Comparison of ENCODE assay signal across 23 cellular contexts in genomic region chr7:135380351-135380750, GRCh38.
"Had no signal": no experiment of that assay in that cellular context is flagged by ENCODE, and none has a peak within 500 bp of the region (broad histone marks: within the 10 kb centered on the region; RNA-seq: fewer than 3 reads in every experiment).

No MANE protein-coding gene starts in this region.

- H3K27ac ChIP-seq: epithelial cell of prostate, gastroesophageal sphincter, heart left ventricle, right lobe of liver, transverse colon had no signal

- H3K36me3 ChIP-seq: right lobe of liver, transverse colon had no signal

- H3K27me3 ChIP-seq: gastroesophageal sphincter, heart left ventricle, right lobe of liver, transverse colon had no signal

- H3K4me3 Mint-ChIP-seq: activated naive CD4-positive, alpha-beta T cell treated with anti-CD3 and anti-CD28 coated beads for 36 hours; memory B cell; naive B cell; neural crest cell; stimulated activated naive B cell treated with anti-CD40 and anti-IgM and Interleukin-4, amounts not matched to agents 10 μg/mL and 1 μg/mL and 100 μg/mL, for 72 hours had no signal

- H3K27me3 Mint-ChIP-seq: memory B cell; naive B cell; stimulated activated naive B cell treated with anti-CD40 and anti-IgM and Interleukin-4, amounts not matched to agents 10 μg/mL and 1 μg/mL and 100 μg/mL, for 72 hours had no signal

- H3K4me1 ChIP-seq: right lobe of liver had no signal

- H3K4me1 Mint-ChIP-seq: memory B cell, neural crest cell had no signal

- H3K27ac Mint-ChIP-seq: activated naive CD4-positive, alpha-beta T cell treated with anti-CD3 and anti-CD28 coated beads for 36 hours; memory B cell; stimulated activated naive B cell treated with anti-CD40 and anti-IgM and Interleukin-4, amounts not matched to agents 10 μg/mL and 1 μg/mL and 100 μg/mL, for 72 hours had no signal

- H3K9me3 Mint-ChIP-seq: activated naive CD4-positive, alpha-beta T cell treated with anti-CD3 and anti-CD28 coated beads for 36 hours; memory B cell; naive B cell; neural crest cell; stimulated activated naive B cell treated with anti-CD40 and anti-IgM and Interleukin-4, amounts not matched to agents 10 μg/mL and 1 μg/mL and 100 μg/mL, for 72 hours had no signal

- H3K4me3 ChIP-seq: gastroesophageal sphincter, heart left ventricle, right lobe of liver, transverse colon had no signal

- DNase-seq: activated CD4-positive, alpha-beta T cell treated with anti-CD3 and anti-CD28 coated beads, Interleukin-2, amount 50 U/mL, for 4 hours; activated CD8-positive, alpha-beta memory T cell treated with anti-CD3 and anti-CD28 coated beads for 24 hours; activated CD8-positive, alpha-beta memory T cell treated with anti-CD3 and anti-CD28 coated beads, Interleukin-2, amount 50 U/mL, for 48 hours; activated naive CD4-positive, alpha-beta T cell treated with anti-CD3 and anti-CD28 coated beads for 36 hours; activated T-cell treated with anti-CD3 and anti-CD28 coated beads, Interleukin-2, amount 50 U/mL, for 48 hours; amygdala; cortex of kidney; heart left ventricle; islet precursor cell; left colon; naive B cell; posterior cingulate gyrus; right lobe of liver; small intestine; stimulated activated CD4-positive, alpha-beta T cell treated with anti-CD3 and anti-CD28 coated beads, Interleukin-2, amount 100 ng/mL, for 24 hours; stimulated activated CD8-positive, alpha-beta memory T cell treated with anti-CD3 and anti-CD28 coated beads, Interleukin-4, amount 100 ng/mL, for 48 hours; stimulated activated naive B cell treated with anti-CD40 and anti-IgM and Interleukin-4, amounts not matched to agents 10 μg/mL and 1 μg/mL and 100 μg/mL, for 72 hours; T-helper 9 cell; transverse colon had no signal

- ATAC-seq: gastroesophageal sphincter; heart left ventricle; left colon; right lobe of liver; stimulated activated naive B cell treated with anti-CD40 and anti-IgM and Interleukin-4, amounts not matched to agents 10 μg/mL and 1 μg/mL and 100 μg/mL, for 72 hours had no signal

- H3K9me3 ChIP-seq: gastroesophageal sphincter, heart left ventricle, right lobe of liver, transverse colon had no signal

- H3K36me3 Mint-ChIP-seq: memory B cell, naive B cell had no signal
